8 cellular contexts compared by ENCODE assay signal in the genomic region with DNA sequence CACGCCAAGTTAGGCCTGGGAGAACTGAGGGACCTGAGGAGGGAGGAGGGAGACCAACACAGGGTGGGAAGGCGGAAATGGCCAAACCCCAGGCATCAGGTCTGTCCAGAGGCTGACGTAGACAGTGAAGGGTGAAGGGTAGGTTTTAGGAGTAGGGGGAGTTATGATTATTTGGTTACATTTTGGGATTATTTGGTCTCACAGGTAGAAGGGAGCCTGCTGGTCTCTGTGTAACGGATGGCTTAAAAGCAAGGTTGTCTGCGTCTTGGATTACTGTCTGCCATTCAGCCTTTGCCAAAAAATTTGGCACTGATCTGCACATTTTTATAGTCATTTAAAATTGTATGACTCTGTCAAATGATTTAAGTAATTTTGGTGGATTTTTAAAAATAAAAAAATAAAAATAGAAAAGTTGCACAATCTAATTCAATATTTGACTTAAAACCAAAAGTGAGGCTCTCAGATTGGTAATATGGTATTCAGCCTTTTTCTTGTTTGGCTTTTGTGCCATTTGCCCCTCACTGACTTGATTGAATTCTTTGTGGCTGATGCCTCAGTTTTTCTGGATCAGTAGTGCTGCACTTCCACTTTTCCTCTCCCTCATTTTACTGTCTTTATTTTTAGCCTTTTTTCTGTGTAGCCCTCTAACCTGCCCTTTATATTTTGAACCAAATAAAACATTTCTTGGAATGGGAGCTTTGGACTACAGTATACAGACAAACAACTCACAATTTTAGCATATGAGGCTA. TPM values are rescaled to one million over a fixed set of nuclear protein-coding genes. Genes with fewer than 3 reads are reported as not detected.
A peak's percentile ranks its signal among the peaks of the same experiment; 100 is the strongest.
DNase-seq lines count a peak whose midpoint lies in the region; ATAC-seq and TF ChIP-seq lines count a peak whose summit lies in the region.

No MANE protein-coding gene starts in this region.

- no peaks in the 10 kb centered on the region for H3K27me3 Mint-ChIP-seq in activated B cell treated with CpG ODN at 0.5 μM for 24 hours

- H3K4me1 ChIP-seq in BE2C (no peaks in the 10 kb centered on the region), heart right ventricle (peaks cover 0 to 55% (median 29%) of the 10 kb centered on the region in 9 donors), rectal smooth muscle tissue (ENCODE audit: control insufficient read depth, insufficient read depth, low read length) (peaks cover 3% of the 10 kb centered on the region)

- H3K9me3 Mint-ChIP-seq in activated B cell treated with CpG ODN at 0.5 μM for 24 hours, result no peaks in the 10 kb centered on the region

- H3K27ac ChIP-seq in heart right ventricle (peak overlapping the region; percentile 81 to 95 (median 91)), rectal smooth muscle tissue (ENCODE audit: low read depth, low read length) (peak overlapping the region; percentile 67)

- intact Hi-C loops in activated B cell treated with CpG ODN at 0.5 μM for 24 hours (cut with micrococcal nuclease), result loop anchor here (1.0 kb wide), 5 partner anchors 8 to 153 kb away; partner anchors contain the start of genes CREB3, GBA2, HINT2 and RGP1
- intact Hi-C loops in heart right ventricle (cut with DNase I), result loop anchor here in 2 of 10 donors (5.0 to 10.0 kb wide), 2 partner anchors 55 to 113 kb away; partner anchors contain the start of gene SPAG8 (in 1 of the 2)

- no peak for DNase-seq in BE2C
- DNase-seq in activated B cell treated with CpG ODN at 0.5 μM for 24 hours, result no peak
- DNase-seq in heart right ventricle, result no peak
- DNase-seq in NCI-H2107 (lab: John Stamatoyannopoulos, UW), result no peak

- ATAC-seq in GM19035 (IDR thresholded peaks at IDR 0.05; ENCODE audit: unreplicated experiment), result peak; percentile 41
- peak; percentile 55 for ATAC-seq in HG03354 (IDR thresholded peaks at IDR 0.05; ENCODE audit: poor library complexity, severe bottlenecking, unreplicated experiment)
- ATAC-seq in activated B cell treated with CpG ODN at 0.5 μM for 24 hours (ENCODE audit: low read depth), result peak; percentile 29
- peak; percentile 37 to 85 (median 74) for ATAC-seq in heart right ventricle
- no peak for ATAC-seq in GM21367 (IDR thresholded peaks at IDR 0.05; ENCODE audit: unreplicated experiment)

- H3K9me3 ChIP-seq in BE2C (no peaks in the 10 kb centered on the region), heart right ventricle (no peaks in the 10 kb centered on the region)

- H3K36me3 Mint-ChIP-seq in activated B cell treated with CpG ODN at 0.5 μM for 24 hours (ENCODE audit: low read depth), result peaks cover 32% of the 10 kb centered on the region

- no peak for TF ChIP-seq CTCF in BE2C (IDR thresholded peaks at IDR 0.05; ENCODE audit: low read depth, low read length)
- TF ChIP-seq CTCF in activated B cell treated with CpG ODN at 0.5 μM for 24 hours (IDR thresholded peaks at IDR 0.05), result no peak
- no peak for TF ChIP-seq CTCF in heart right ventricle (IDR thresholded peaks at IDR 0.05)

- POLR2A ChIA-PET in activated B cell treated with CpG ODN at 0.5 μM for 24 hours (lab: Charles Lee), result interaction anchor here (0.6 to 2.1 kb wide), 29 partner anchors 10 to 643 kb away, joined by 3 to 28 read pairs (median 5); partner anchors contain the start of genes CREB3, GBA2, RGP1 and SPAG8

- H3K36me3 ChIP-seq in BE2C, result peaks cover 4% of the 10 kb centered on the region
- H3K36me3 ChIP-seq in heart right ventricle, result peaks cover 0 to 30% (median 22%) of the 10 kb centered on the region in 9 donors
- H3K36me3 ChIP-seq in rectal smooth muscle tissue (ENCODE audit: control insufficient read depth, insufficient read depth, low read length), result peaks cover 13% of the 10 kb centered on the region

- H3K27ac Mint-ChIP-seq in activated B cell treated with CpG ODN at 0.5 μM for 24 hours, result peak overlapping the region; percentile 93

- no peaks in the 10 kb centered on the region for H3K27me3 ChIP-seq in BE2C
- H3K27me3 ChIP-seq in heart right ventricle, result no peaks in the 10 kb centered on the region
- no peaks in the 10 kb centered on the region for H3K27me3 ChIP-seq in rectal smooth muscle tissue (ENCODE audit: control insufficient read depth, insufficient read depth, low read length)

- H3K4me1 Mint-ChIP-seq in activated B cell treated with CpG ODN at 0.5 μM for 24 hours, result peaks cover 59% of the 10 kb centered on the region

- H3K4me3 Mint-ChIP-seq in activated B cell treated with CpG ODN at 0.5 μM for 24 hours, result peak overlapping the region; percentile 91

- WGBS in heart right ventricle, 2 donors, result 3 to 4% methylated on average over 5 of the region's 5 CpGs

- peak overlapping the region; percentile 82 for H3K9ac ChIP-seq in rectal smooth muscle tissue (ENCODE audit: low read length)

- peak overlapping the region; percentile 80 for H3K4me3 ChIP-seq in BE2C (ENCODE audit: low read depth, low read length)
- H3K4me3 ChIP-seq in heart right ventricle, result peak overlapping the region; percentile 44 to 73 (median 60)
- H3K4me3 ChIP-seq in rectal smooth muscle tissue (ENCODE audit: low read length), result peak overlapping the region; percentile 80

- CTCF ChIA-PET in activated B cell treated with CpG ODN at 0.5 μM for 24 hours (lab: Charles Lee), result interaction anchor here (1.0 to 2.6 kb wide), 6 partner anchors 19 to 125 kb away, joined by 3 to 15 read pairs (median 4); partner anchors contain the start of genes CCDC107 and RMRP

RNA-seq across cellular contexts. Expression of gene MSMP, which starts 3.6 kb away (rescaled TPM):
- 2.2 TPM for polyA plus RNA-seq in BE2C (2012; ENCODE audit: insufficient read depth, insufficient read length, low read depth)
- total RNA-seq in activated B cell treated with CpG ODN at 0.5 μM for 24 hours (0.78 and 1.2 TPM in 2 replicates), heart right ventricle (under 1 TPM in 1 of 10 donors, not detected in 9; 0.60 TPM)
- under 1 TPM in 1 of 2 donors, not detected in 1; 0.19 TPM for polyA plus RNA-seq in heart right ventricle

RNA-seq across cellular contexts. Expression of gene RGP1, which starts 8.6 kb away (rescaled TPM):
- polyA plus RNA-seq in BE2C (2012; ENCODE audit: insufficient read depth, insufficient read length, low read depth), result 12.1 TPM
- 23.8 and 25.4 TPM in 2 replicates for total RNA-seq in activated B cell treated with CpG ODN at 0.5 μM for 24 hours
- 10 to 100 TPM; 31.1 to 39.4 (median 34.0) TPM for total RNA-seq in heart right ventricle
- polyA plus RNA-seq in heart right ventricle, result 1 to 10 TPM; 8.2 to 9.3 TPM

RNA-seq across cellular contexts. Expression of gene GBA2, which starts 8.7 kb away (rescaled TPM):
- 80.1 TPM for polyA plus RNA-seq in BE2C (2012; ENCODE audit: insufficient read depth, insufficient read length, low read depth)
- total RNA-seq in activated B cell treated with CpG ODN at 0.5 μM for 24 hours (93.4 and 104 TPM in 2 replicates), heart right ventricle (100 to 1,000 TPM in 1 of 10 donors, 10 to 100 TPM in 9; 47.4 to 101 (median 74.7) TPM)
- polyA plus RNA-seq in heart right ventricle, result 100 to 1,000 TPM in 1 of 2 donors, 10 to 100 TPM in 1; 81.9 to 102 TPM

RNA-seq across cellular contexts. Expression of gene CREB3, which starts 25.2 kb away (rescaled TPM):
- polyA plus RNA-seq in BE2C (2012; ENCODE audit: insufficient read depth, insufficient read length, low read depth), result 40.4 TPM
- total RNA-seq in activated B cell treated with CpG ODN at 0.5 μM for 24 hours (13.8 and 16.9 TPM in 2 replicates), heart right ventricle (10 to 100 TPM; 16.2 to 29.5 (median 20.2) TPM)
- 10 to 100 TPM; 24.4 to 39.1 TPM for polyA plus RNA-seq in heart right ventricle

RNA-seq across cellular contexts. Expression of gene TLN1, which starts 25.7 kb away (rescaled TPM):
- polyA plus RNA-seq in BE2C (2012; ENCODE audit: insufficient read depth, insufficient read length, low read depth), result 91.6 TPM
- 327 and 362 TPM in 2 replicates for total RNA-seq in activated B cell treated with CpG ODN at 0.5 μM for 24 hours
- total RNA-seq in heart right ventricle, result 100 to 1,000 TPM; 206 to 323 (median 238) TPM
- polyA plus RNA-seq in heart right ventricle, result 100 to 1,000 TPM in 1 of 2 donors, 10 to 100 TPM in 1; 99.6 to 247 TPM
